Comparison of ENCODE assay signal across 8 cellular contexts in the genomic region with DNA sequence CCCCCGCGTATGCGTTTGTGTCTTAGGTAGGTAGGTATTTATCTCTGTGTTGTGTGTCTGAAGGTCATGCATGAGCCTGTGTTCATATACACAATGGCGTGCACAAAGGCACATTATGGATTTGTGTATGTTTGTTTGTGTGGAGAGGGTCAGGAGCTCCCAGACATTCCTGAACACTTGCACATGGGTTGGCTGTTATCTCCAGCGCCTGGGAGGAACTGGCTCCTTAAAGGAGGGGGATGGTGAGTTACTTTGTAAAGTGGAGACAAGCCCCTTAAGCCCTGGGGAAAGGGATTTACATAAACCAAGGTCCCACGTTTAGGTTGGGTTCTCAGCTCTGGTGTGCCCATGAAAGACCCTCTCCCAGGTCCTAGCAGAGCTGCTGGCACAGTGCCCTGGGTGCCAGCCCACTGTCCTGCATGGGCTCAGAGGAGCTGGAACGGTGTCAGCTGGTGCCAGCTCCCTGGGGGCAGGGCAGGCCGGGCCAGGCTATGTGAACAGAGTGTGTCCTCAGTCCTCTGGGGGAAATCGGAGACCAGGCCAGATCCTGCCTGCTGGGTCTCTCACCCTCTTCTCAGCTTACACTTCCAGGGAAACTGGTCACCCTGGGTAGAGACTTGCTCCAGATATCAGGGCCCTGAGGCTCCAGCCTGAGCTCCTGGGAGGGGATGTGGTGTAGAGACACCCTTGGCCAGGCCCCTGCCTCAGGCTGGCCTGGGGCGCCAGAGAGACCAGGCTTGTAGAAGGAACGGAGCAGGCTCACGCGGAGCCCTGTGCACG. TPM values are rescaled to one million over a fixed set of nuclear protein-coding genes. Genes with fewer than 3 reads are reported as not detected.
DNase-seq lines count a peak whose midpoint lies in the region; ATAC-seq and TF ChIP-seq lines count a peak whose summit lies in the region.

No MANE protein-coding gene starts in this region.

- no peaks in the 10 kb centered on the region for H3K27me3 ChIP-seq in HUES64 (ENCODE audit: insufficient read depth, low read length)
- no peaks in the 10 kb centered on the region for H3K27me3 ChIP-seq in colonic mucosa
- no peaks in the 10 kb centered on the region for H3K27me3 ChIP-seq in lower lobe of right lung (ENCODE audit: low read depth)
- H3K27me3 ChIP-seq in tibial artery = no peaks in the 10 kb centered on the region

- H3K27ac ChIP-seq in HUES64 (ENCODE audit: low read depth, low read length) = peak overlapping the region; percentile 25; the same call in 1 of the 2 replicates
- H3K27ac ChIP-seq in colonic mucosa = peak overlapping the region; percentile 40
- H3K27ac ChIP-seq in lower lobe of right lung = peak overlapping the region; percentile 77
- H3K27ac ChIP-seq in tibial artery = peak overlapping the region; percentile 89 to 92

- no peaks in the 10 kb centered on the region for H3K36me3 ChIP-seq in HUES64 (ENCODE audit: insufficient read depth, low read length)
- no peaks in the 10 kb centered on the region for H3K36me3 ChIP-seq in colonic mucosa
- no peaks in the 10 kb centered on the region for H3K36me3 ChIP-seq in lower lobe of right lung
- peaks cover 13 to 30% (median 23%) of the 10 kb centered on the region in 3 donors for H3K36me3 ChIP-seq in tibial artery

- H3K9ac ChIP-seq in HUES64 (ENCODE audit: low read depth, low read length) (no peak overlapping the region), colonic mucosa (ENCODE audit: low read depth in 2 of 2, low read length in 2 of 2) (peak overlapping the region in 1 of 2 donors; percentile 14)

- intact Hi-C loops in colonic mucosa (cut with DNase I) (no loop called here), lower lobe of right lung (cut with DNase I) (no loop called here), tibial artery (cut with DNase I; ENCODE audit: low total_unique reads) (no loop called here)

- TF ChIP-seq CTCF in colonic mucosa (IDR thresholded peaks at IDR 0.05) (no peak), lower lobe of right lung (IDR thresholded peaks at IDR 0.05) (no peak), tibial artery (IDR thresholded peaks at IDR 0.05) (no peak)

- H3K9me3 ChIP-seq in HUES64 (ENCODE audit: insufficient read depth, low read depth, low read length) (no peaks in the 10 kb centered on the region), colonic mucosa (no peaks in the 10 kb centered on the region), lower lobe of right lung (no peaks in the 10 kb centered on the region), tibial artery (no peaks in the 10 kb centered on the region)

- H3K4me3 ChIP-seq in HUES64 (ENCODE audit: low read length) = no peak overlapping the region
- H3K4me3 ChIP-seq in colonic mucosa = no peak overlapping the region
- H3K4me3 ChIP-seq in lower lobe of right lung = no peak overlapping the region
- peak overlapping the region in 1 of 2 donors; percentile 1 for H3K4me3 ChIP-seq in tibial artery

- peak; percentile 40 to 72 for ATAC-seq in lower lobe of right lung
- no peak for ATAC-seq in HG03025 (IDR thresholded peaks at IDR 0.05; ENCODE audit: low FRiP score, unreplicated experiment)

- H3K4me1 ChIP-seq in HUES64 (ENCODE audit: insufficient read depth, low read length) (peaks cover 15% of the 10 kb centered on the region), colonic mucosa (no peaks in the 10 kb centered on the region), lower lobe of right lung (peaks cover 33% of the 10 kb centered on the region), tibial artery (peaks cover 6 to 85% (median 70%) of the 10 kb centered on the region in 4 donors)

- WGBS in HUES64 = 62% methylated on average over 14 of the region's 14 CpGs

- no peak for DNase-seq in colonic mucosa
- DNase-seq in lower lobe of right lung = no peak
- peak in 1 of 2 donors; percentile 89 for DNase-seq in tibial artery
- DNase-seq in SW480 (ENCODE audit: low spot score) = no peak
- DNase-seq in activated naive CD4-positive, alpha-beta T cell treated with anti-CD3 and anti-CD28 coated beads, Interleukin-2, amount 50 U/mL, for 16 hours = no peak
- DNase-seq in activated CD4-positive, alpha-beta T cell treated with anti-CD3 and anti-CD28 coated beads for 4 hours = no peak

RNA-seq across cellular contexts. Expression of gene SNX33, which starts 25.1 kb away (rescaled TPM):
- 11.3 TPM for polyA plus RNA-seq in HUES64 (2013, experiment 1 of 2)
- polyA plus RNA-seq in HUES64 (2013, experiment 2 of 2) = 14.6 TPM
- total RNA-seq in colonic mucosa (10 to 100 TPM; 26.2 to 28.1 TPM), lower lobe of right lung (28.9 TPM)

RNA-seq across cellular contexts. Expression of gene IMP3, which starts 32.8 kb away (rescaled TPM):
- polyA plus RNA-seq in HUES64 (2013, experiment 1 of 2) = 71.2 TPM
- polyA plus RNA-seq in HUES64 (2013, experiment 2 of 2) = 64.5 TPM
- 10 to 100 TPM; 55.3 to 94.6 TPM for total RNA-seq in colonic mucosa
- total RNA-seq in lower lobe of right lung = 56.5 TPM

RNA-seq across cellular contexts. Expression of gene CSPG4, which starts 39.8 kb away (rescaled TPM):
- 1.2 TPM for polyA plus RNA-seq in HUES64 (2013, experiment 1 of 2)
- 2.0 TPM for polyA plus RNA-seq in HUES64 (2013, experiment 2 of 2)
- total RNA-seq in colonic mucosa (10 to 100 TPM in 1 of 2 donors, 1 to 10 TPM in 1; 2.1 to 12.7 TPM), lower lobe of right lung (15.0 TPM)

RNA-seq across cellular contexts. Expression of gene SNUPN, which starts 47.3 kb away (rescaled TPM):
- polyA plus RNA-seq in HUES64 (2013, experiment 1 of 2) = 21.8 TPM
- polyA plus RNA-seq in HUES64 (2013, experiment 2 of 2) = 20.4 TPM
- total RNA-seq in colonic mucosa (10 to 100 TPM; 19.1 to 20.7 TPM), lower lobe of right lung (21.7 TPM)

Comparison
In these comparisons a context has a peak if more than half of its experiments do, and no peak if none do; other contexts are left out.
1. H3K27ac ChIP-seq: peak in every context shown above with its lines; median percentile 90 in tibial artery; 77 in lower lobe of right lung; 40 in colonic mucosa; 25 in HUES64.